Comparison of ENCODE assay signal across 8 cellular contexts in the genomic region with DNA sequence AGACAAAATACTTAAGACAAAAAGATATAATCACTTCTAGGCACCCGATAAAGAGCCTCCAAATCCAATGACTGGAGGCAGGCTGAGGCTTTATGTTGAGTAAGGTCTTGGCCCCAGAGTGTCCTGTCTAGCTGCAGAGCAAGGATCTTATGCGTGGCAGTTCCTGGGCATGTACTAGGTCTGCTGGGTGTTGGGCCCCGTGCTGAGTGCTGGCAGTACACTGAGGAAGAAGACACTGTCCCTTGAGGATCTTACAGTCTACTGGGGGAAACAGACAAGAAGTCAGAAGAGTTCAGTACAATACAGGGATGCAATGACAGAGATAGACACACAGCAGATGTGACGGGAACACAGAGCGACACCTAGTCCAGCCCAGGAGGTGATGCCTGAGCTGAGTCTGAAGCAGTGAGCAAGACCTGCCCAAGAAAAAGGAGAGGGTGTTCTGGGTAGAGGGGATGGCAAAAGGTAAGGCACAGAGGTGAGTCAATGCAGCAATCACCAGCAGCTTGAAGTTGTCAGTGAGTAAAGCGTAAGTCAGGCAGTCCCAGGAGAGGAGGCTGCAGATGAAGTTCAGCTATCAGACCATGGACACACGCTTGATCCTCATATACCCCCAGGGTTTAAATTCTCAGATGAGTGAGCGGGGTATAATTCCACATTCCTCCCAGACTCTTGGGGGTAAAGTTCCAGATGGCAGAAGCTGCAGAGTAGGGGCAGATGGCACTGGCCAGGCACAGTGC. TPM values are rescaled to one million over a fixed set of nuclear protein-coding genes. Genes with fewer than 3 reads are reported as not detected.
DNase-seq lines count a peak whose midpoint lies in the region; ATAC-seq and TF ChIP-seq lines count a peak whose summit lies in the region.

No MANE protein-coding gene starts in this region.

- no peaks in the 10 kb centered on the region for H3K9me3 Mint-ChIP-seq in activated CD8-positive, alpha-beta memory T cell treated with anti-CD3 and anti-CD28 coated beads, Interleukin-2, amount 10 ng/mL, durations not matched to agents 7 days and 5 days (ENCODE audit: low read depth)

- H3K4me1 ChIP-seq in right cardiac atrium (ENCODE audit: control insufficient read depth, insufficient read depth, low read length): peaks cover 39% of the 10 kb centered on the region
- peaks cover 87% of the 10 kb centered on the region for H3K4me1 ChIP-seq in suprapubic skin

- H3K9me3 ChIP-seq in T-helper 17 cell (ENCODE audit: control insufficient read depth, low read length, poor library complexity, severe bottlenecking) (no peaks in the 10 kb centered on the region), right cardiac atrium (ENCODE audit: control insufficient read depth, low read length) (no peaks in the 10 kb centered on the region), suprapubic skin (no peaks in the 10 kb centered on the region)

- CTCF ChIA-PET in activated CD8-positive, alpha-beta memory T cell treated with anti-CD3 and anti-CD28 coated beads, Interleukin-2, amount 10 ng/mL, durations not matched to agents 7 days and 5 days (lab: Charles Lee): interaction anchor here (0.7 to 1.1 kb wide), 5 partner anchors 13 to 87 kb away, joined by 3 to 5 read pairs (median 3); no protein-coding TSS in a partner anchor

- DNase-seq in activated CD8-positive, alpha-beta memory T cell treated with anti-CD3 and anti-CD28 coated beads, Interleukin-2, amount 10 ng/mL, durations not matched to agents 7 days and 5 days: no peak
- no peak for DNase-seq in activated CD8-positive, alpha-beta memory T cell treated with anti-CD3 and anti-CD28 coated beads for 24 hours
- DNase-seq in T-helper 17 cell: no peak
- peak in 1 of 3 donors; percentile 42 for DNase-seq in right cardiac atrium
- DNase-seq in suprapubic skin (ENCODE audit: low spot score in 2 of 2): no peak
- no peak for DNase-seq in left lobe of liver (ENCODE audit: low spot score)
- DNase-seq in NCI-H748 treated with DMSO at 0.1 percent for 48 hours (lab: John Stamatoyannopoulos, UW): no peak

- H3K36me3 ChIP-seq in suprapubic skin: no peaks in the 10 kb centered on the region

- peaks cover 32% of the 10 kb centered on the region for H3K36me3 Mint-ChIP-seq in activated CD8-positive, alpha-beta memory T cell treated with anti-CD3 and anti-CD28 coated beads, Interleukin-2, amount 10 ng/mL, durations not matched to agents 7 days and 5 days
- peaks cover 5% of the 10 kb centered on the region for H3K36me3 Mint-ChIP-seq in T-helper 17 cell (ENCODE audit: low read depth)

- H3K27me3 ChIP-seq in right cardiac atrium (ENCODE audit: control insufficient read depth, insufficient read depth) (no peaks in the 10 kb centered on the region), suprapubic skin (no peaks in the 10 kb centered on the region)

- no peak for TF ChIP-seq POLR2A in suprapubic skin (IDR thresholded peaks at IDR 0.05)

- intact Hi-C loops in right cardiac atrium (cut with DNase I): no loop called here

- H3K27ac ChIP-seq in right cardiac atrium (ENCODE audit: low read length) (peak overlapping the region; percentile 78), suprapubic skin (peak overlapping the region; percentile 59)

- TF ChIP-seq CTCF in suprapubic skin (IDR thresholded peaks at IDR 0.05): no peak

- no peaks in the 10 kb centered on the region for H3K27me3 Mint-ChIP-seq in activated CD8-positive, alpha-beta memory T cell treated with anti-CD3 and anti-CD28 coated beads, Interleukin-2, amount 10 ng/mL, durations not matched to agents 7 days and 5 days
- H3K27me3 Mint-ChIP-seq in T-helper 17 cell: no peaks in the 10 kb centered on the region

- peak overlapping the region; percentile 0 for H3K27ac Mint-ChIP-seq in activated CD8-positive, alpha-beta memory T cell treated with anti-CD3 and anti-CD28 coated beads, Interleukin-2, amount 10 ng/mL, durations not matched to agents 7 days and 5 days
- peak overlapping the region; percentile 93 for H3K27ac Mint-ChIP-seq in T-helper 17 cell

- H3K4me3 ChIP-seq in right cardiac atrium (ENCODE audit: low read length) (no peak overlapping the region), suprapubic skin (no peak overlapping the region)

- H3K4me3 Mint-ChIP-seq in activated CD8-positive, alpha-beta memory T cell treated with anti-CD3 and anti-CD28 coated beads, Interleukin-2, amount 10 ng/mL, durations not matched to agents 7 days and 5 days: no peak overlapping the region
- H3K4me3 Mint-ChIP-seq in T-helper 17 cell: peak overlapping the region; percentile 74

- H3K4me1 Mint-ChIP-seq in activated CD8-positive, alpha-beta memory T cell treated with anti-CD3 and anti-CD28 coated beads, Interleukin-2, amount 10 ng/mL, durations not matched to agents 7 days and 5 days: peaks cover 88% of the 10 kb centered on the region
- H3K4me1 Mint-ChIP-seq in T-helper 17 cell: peaks cover 64% of the 10 kb centered on the region

- no peak for TF ChIP-seq EP300 in suprapubic skin (IDR thresholded peaks at IDR 0.05)

- 66% methylated on average over 8 of the region's 8 CpGs for WGBS in right cardiac atrium
- WGBS in suprapubic skin: 67% methylated on average over 8 of the region's 8 CpGs

- no peak for ATAC-seq in activated CD8-positive, alpha-beta memory T cell treated with anti-CD3 and anti-CD28 coated beads, Interleukin-2, amount 10 ng/mL, durations not matched to agents 7 days and 5 days
- ATAC-seq in T-helper 17 cell (no peak), right cardiac atrium (no peak), GM21576 (IDR thresholded peaks at IDR 0.05; ENCODE audit: unreplicated experiment) (no peak), left lobe of liver (no peak)

RNA-seq across cellular contexts. Expression of a gene that starts 18.1 kb away (rescaled TPM):
- total RNA-seq in activated CD8-positive, alpha-beta memory T cell treated with anti-CD3 and anti-CD28 coated beads, Interleukin-2, amount 10 ng/mL, durations not matched to agents 7 days and 5 days: 10 to 100 TPM; 39.3 to 43.0 TPM
- total RNA-seq in T-helper 17 cell (10 to 100 TPM; 43.8 to 49.1 TPM), right cardiac atrium (10 to 100 TPM; 12.2 to 17.1 (median 15.1) TPM), suprapubic skin (10 to 100 TPM in 3 of 4 donors, 1 to 10 TPM in 1; 9.6 to 14.4 (median 11.9) TPM), left lobe of liver (6.9 TPM)
- 10.8 TPM for polyA plus RNA-seq in right cardiac atrium

RNA-seq across cellular contexts. Expression of a gene that starts 36.8 kb away (rescaled TPM):
- total RNA-seq in activated CD8-positive, alpha-beta memory T cell treated with anti-CD3 and anti-CD28 coated beads, Interleukin-2, amount 10 ng/mL, durations not matched to agents 7 days and 5 days: under 1 TPM; 0.23 to 0.49 TPM
- total RNA-seq in T-helper 17 cell: under 1 TPM in 1 of 2 donors, not detected in 1; 0.17 TPM
- not detected for total RNA-seq in right cardiac atrium
- polyA plus RNA-seq in right cardiac atrium: not detected
- total RNA-seq in suprapubic skin: not detected
- total RNA-seq in left lobe of liver: not detected
